In the genomic region with DNA sequence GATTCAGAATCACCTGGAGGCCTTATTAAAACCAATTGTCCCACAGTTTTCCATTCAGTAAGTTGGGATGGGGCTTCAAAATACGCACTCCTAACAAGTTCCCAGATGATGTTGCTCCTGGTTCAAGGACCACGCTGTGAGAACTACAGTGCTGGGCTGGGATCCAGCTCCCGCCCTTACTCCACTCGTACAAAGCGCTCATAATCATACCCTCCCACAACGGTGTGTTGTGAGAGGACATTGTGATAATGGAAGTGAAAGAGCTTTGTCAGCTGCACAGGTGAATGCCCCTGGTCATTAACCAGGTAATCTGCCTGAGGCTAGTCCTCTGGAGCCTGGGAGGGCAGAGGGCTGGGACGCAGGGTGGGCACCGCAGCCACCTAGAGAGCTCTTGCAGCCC, we compare ENCODE assay signal across 8 cellular contexts. TPM values are rescaled to one million over a fixed set of nuclear protein-coding genes. Genes with fewer than 3 reads are reported as not detected.
DNase-seq lines count a peak whose midpoint lies in the region; TF ChIP-seq lines count a peak whose summit lies in the region.

No MANE protein-coding gene starts in this region.

- 0 out of 2 replicates have a peak, but pooled peaks cover 6% of the 10 kb centered on the region for H3F3A ChIP-seq in Loucy (ENCODE audit: low read depth)

- H3K79me1 ChIP-seq in mesenchymal stem cell (replicated peaks; ENCODE audit: low read length, poor library complexity, severe bottlenecking), result no peaks in the 10 kb centered on the region

- H2BK15ac ChIP-seq in mesenchymal stem cell (ENCODE audit: low read depth, poor library complexity, severe bottlenecking), result peak overlapping the region; percentile 93

- H3K18ac ChIP-seq in mesenchymal stem cell (ENCODE audit: low read depth in 1 of 2, low read length in 2 of 2), result peak overlapping the region; percentile 70 to 78

- H3K36me3 ChIP-seq in Loucy (ENCODE audit: insufficient read depth, low read length), result no peaks in the 10 kb centered on the region
- no peaks in the 10 kb centered on the region for H3K36me3 ChIP-seq in mesenchymal stem cell (ENCODE audit: control insufficient read depth in 1 of 2, insufficient read depth in 2 of 2, low read depth in 1 of 2, low read length in 2 of 2)
- no peaks in the 10 kb centered on the region for H3K36me3 ChIP-seq in WERI-Rb-1

- H3K27me3 ChIP-seq in Loucy (ENCODE audit: insufficient read depth, low read length, poor library complexity, severe bottlenecking) (no peaks in the 10 kb centered on the region), mesenchymal stem cell (ENCODE audit: control insufficient read depth in 1 of 2, insufficient read depth in 1 of 2, low read length in 2 of 2) (no peaks in the 10 kb centered on the region), WERI-Rb-1 (ENCODE audit: insufficient read depth, low read depth, severe bottlenecking) (no peaks in the 10 kb centered on the region)

- 82% methylated on average over 5 of the region's 8 CpGs for WGBS in mesenchymal stem cell

- H3K4me3 ChIP-seq in Loucy (ENCODE audit: low read length, poor library complexity, severe bottlenecking) (peak overlapping the region; percentile 72), mesenchymal stem cell (ENCODE audit: insufficient read depth in 1 of 2, low read depth in 1 of 2, low read length in 2 of 2) (peak overlapping the region in 1 of 2 experiments; percentile 74), WERI-Rb-1 (ENCODE audit: low read depth, low read length) (no peak overlapping the region; the same call in 1 of the 2 replicates)

- H2BK12ac ChIP-seq in mesenchymal stem cell (ENCODE audit: low read length in 2 of 2), result peak overlapping the region; percentile 60 to 97

- peak overlapping the region; percentile 55 to 89 for H3K4ac ChIP-seq in mesenchymal stem cell (ENCODE audit: low read depth in 1 of 2, low read length in 2 of 2)

- H4K20me1 ChIP-seq in Loucy (ENCODE audit: insufficient read depth, low read length, poor library complexity, severe bottlenecking), result peaks cover 13% of the 10 kb centered on the region

- peak overlapping the region; percentile 95 for H4K91ac ChIP-seq in mesenchymal stem cell (ENCODE audit: low read length)

- TF ChIP-seq CTCF in 22Rv1 (IDR thresholded peaks at IDR 0.05) (no peak), Loucy (conservative IDR thresholded peaks at IDR 0.05; ENCODE audit: low read length) (no peak), WERI-Rb-1 (IDR thresholded peaks at IDR 0.05; ENCODE audit: low read depth, low read length) (no peak), GM10266 (IDR thresholded peaks at IDR 0.05; ENCODE audit: control insufficient read depth, insufficient read depth, low read depth, missing control alignments) (no peak)

- peak overlapping the region in 1 of 2 experiments; percentile 36 for H3K23ac ChIP-seq in mesenchymal stem cell (ENCODE audit: low read length in 2 of 2)

- peak overlapping the region; percentile 92 for H2AK5ac ChIP-seq in mesenchymal stem cell (ENCODE audit: low read length, severe bottlenecking)

- H2BK5ac ChIP-seq in mesenchymal stem cell (ENCODE audit: low read depth, low read length, poor library complexity, severe bottlenecking), result peak overlapping the region; percentile 92

- DNase-seq in amniotic epithelial cell (ENCODE audit: low read depth) (peak; percentile 58), mesenchymal stem cell (no peak), WERI-Rb-1 (no peak), GM10266 (ENCODE audit: extremely low spot score) (no peak), cerebellar nuclear complex (lab: John Stamatoyannopoulos, UW) (no peak), OCI-M2 (lab: John Stamatoyannopoulos, UW; ENCODE audit: unreplicated experiment) (no peak)

- no peak overlapping the region for H2AFZ ChIP-seq in Loucy (ENCODE audit: low read length)
- H2AFZ ChIP-seq in mesenchymal stem cell (ENCODE audit: low read depth, low read length), result peak overlapping the region; percentile 6

- peaks cover 42% of the 10 kb centered on the region for H3K79me2 ChIP-seq in Loucy (ENCODE audit: insufficient read depth, low read length)

- peak overlapping the region; percentile 66 for H3K27ac ChIP-seq in 22Rv1
- peak overlapping the region; percentile 97 for H3K27ac ChIP-seq in mesenchymal stem cell (ENCODE audit: low read length, poor library complexity, severe bottlenecking)
- H3K27ac ChIP-seq in WERI-Rb-1, result no peak overlapping the region

- H3K9me3 ChIP-seq in Loucy (ENCODE audit: insufficient read depth, low read depth, low read length) (no peaks in the 10 kb centered on the region), mesenchymal stem cell (ENCODE audit: control insufficient read depth, low read length) (no peaks in the 10 kb centered on the region), WERI-Rb-1 (ENCODE audit: severe bottlenecking) (no peaks in the 10 kb centered on the region)

- H3K9ac ChIP-seq in Loucy (ENCODE audit: low read depth, low read length, poor library complexity, severe bottlenecking) (peak overlapping the region; percentile 70), mesenchymal stem cell (ENCODE audit: low read length) (peak overlapping the region; percentile 94)

- no peaks in the 10 kb centered on the region for H3K9me2 ChIP-seq in Loucy (replicated peaks; ENCODE audit: low read depth, low read length)

- peak overlapping the region; percentile 39 for H4K8ac ChIP-seq in mesenchymal stem cell (ENCODE audit: low read length)

- H2BK120ac ChIP-seq in mesenchymal stem cell (ENCODE audit: low read depth, low read length), result peak overlapping the region; percentile 29

- H3K14ac ChIP-seq in mesenchymal stem cell (ENCODE audit: low read length in 2 of 2), result peak overlapping the region in 1 of 2 experiments; percentile 74

- H3K4me2 ChIP-seq in Loucy (ENCODE audit: low read depth, low read length, poor library complexity, severe bottlenecking), result peak overlapping the region; percentile 72
- H3K4me2 ChIP-seq in mesenchymal stem cell (ENCODE audit: low read length, poor library complexity, severe bottlenecking), result no peak overlapping the region

- H3K4me1 ChIP-seq in Loucy (ENCODE audit: insufficient read depth, low read length, poor library complexity, severe bottlenecking) (peaks cover 53% of the 10 kb centered on the region), mesenchymal stem cell (ENCODE audit: control insufficient read depth, insufficient read depth, low read depth, low read length) (peaks cover 52% of the 10 kb centered on the region)

RNA-seq across cellular contexts. Expression of gene CD82, which starts 1.3 kb away (rescaled TPM):
- polyA plus RNA-seq in mesenchymal stem cell (2013, experiment 1 of 2), result 196 TPM
- polyA plus RNA-seq in mesenchymal stem cell (2013, experiment 2 of 2), result 194 TPM
